Comparison of ENCODE assay signal across 11 cellular contexts in the genomic region with DNA sequence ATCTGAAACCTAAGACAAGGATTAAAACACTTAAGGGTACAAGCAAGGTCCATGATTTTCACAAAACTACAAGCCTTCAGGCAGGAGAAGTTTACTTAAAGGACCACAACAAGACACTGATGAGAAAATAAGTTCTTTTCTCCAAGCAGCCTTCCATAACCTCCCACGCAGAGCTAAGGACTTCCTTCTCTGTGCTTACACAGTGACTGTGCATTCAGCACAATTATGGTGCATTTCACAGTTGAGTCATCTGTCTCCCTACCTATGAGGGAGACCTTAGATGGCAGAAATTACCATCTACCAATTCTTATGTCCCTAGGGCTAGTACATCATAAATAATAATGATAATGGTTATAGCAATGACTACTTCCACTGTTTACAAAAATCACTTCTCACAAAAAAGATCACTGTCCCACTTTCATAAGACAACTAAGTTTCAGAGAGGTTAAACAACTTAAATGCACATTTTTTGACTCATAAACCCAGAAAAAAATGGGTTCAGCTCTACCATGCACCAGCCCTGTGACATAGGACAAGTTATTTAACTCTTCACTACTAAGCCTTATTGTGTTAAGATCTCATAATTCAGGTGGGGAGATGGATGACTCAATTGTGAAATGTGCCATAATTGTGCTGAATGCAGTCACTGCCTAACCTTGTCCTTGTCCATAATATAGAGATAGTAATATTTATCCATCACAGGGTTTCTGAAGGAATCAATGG. TPM values are rescaled to one million over a fixed set of nuclear protein-coding genes. Genes with fewer than 3 reads are reported as not detected.
DNase-seq lines count a peak whose midpoint lies in the region; ATAC-seq lines count a peak whose summit lies in the region.
"Had no signal": no experiment of that assay in that cellular context is flagged by ENCODE, and none has a peak within 500 bp of the region (broad histone marks: within the 10 kb centered on the region; RNA-seq: fewer than 3 reads in every experiment).

No MANE protein-coding gene starts in this region.

- no peak overlapping the region for H3K23ac ChIP-seq in neuronal stem cell (ENCODE audit: low read depth, low read length, poor library complexity)

- peaks cover 86% of the 10 kb centered on the region for H3K36me3 ChIP-seq in MG63
- peaks cover 14 to 61% of the 10 kb centered on the region in 2 donors for H3K36me3 ChIP-seq in neuronal stem cell (replicated peaks in 1 of 2; ENCODE audit: control insufficient read depth in 2 of 2, insufficient read depth in 2 of 2, low read length in 2 of 2)

- H3K18ac ChIP-seq in neuronal stem cell (ENCODE audit: low read length): no peak overlapping the region

- no peak overlapping the region for H3K4me2 ChIP-seq in neuronal stem cell (ENCODE audit: insufficient read depth, low read length, poor library complexity, severe bottlenecking)

- H3K4me3 ChIP-seq in MG63 (no peak overlapping the region), neuronal stem cell (ENCODE audit: low read length in 2 of 2) (no peak overlapping the region)
- H3K4me3 ChIP-seq: gastrocnemius medialis had no signal

- H3K9me3 ChIP-seq in MG63: peaks cover 3% of the 10 kb centered on the region
- H3K9me3 ChIP-seq in neuronal stem cell (replicated peaks in 1 of 2; ENCODE audit: control insufficient read depth in 2 of 2, insufficient read depth in 1 of 2, low read depth in 1 of 2, low read length in 2 of 2): peaks cover 0 to 2% of the 10 kb centered on the region in 2 donors
- H3K9me3 ChIP-seq: gastrocnemius medialis had no signal

- H2BK120ac ChIP-seq in neuronal stem cell (ENCODE audit: low read depth, low read length): no peak overlapping the region

- no peak overlapping the region for H3K27ac ChIP-seq in neuronal stem cell (replicated peaks; ENCODE audit: low read length)
- H3K27ac ChIP-seq: gastrocnemius medialis had no signal

- H3K14ac ChIP-seq in neuronal stem cell (ENCODE audit: low read length): no peak overlapping the region

- no peak overlapping the region for H3K9ac ChIP-seq in neuronal stem cell (ENCODE audit: low read depth, low read length, poor library complexity)

- no peak overlapping the region for H2BK5ac ChIP-seq in neuronal stem cell (ENCODE audit: low read length)

- peak; percentile 57 for ATAC-seq in GM19328 (IDR thresholded peaks at IDR 0.05; ENCODE audit: unreplicated experiment)
- no peak for ATAC-seq in HG03108 (IDR thresholded peaks at IDR 0.05; ENCODE audit: unreplicated experiment)
- ATAC-seq: gastrocnemius medialis had no signal

- H2BK12ac ChIP-seq in neuronal stem cell (ENCODE audit: low read length): no peak overlapping the region

- H3K4ac ChIP-seq in neuronal stem cell (ENCODE audit: low read length): no peak overlapping the region

- H3K4me1 ChIP-seq in neuronal stem cell (ENCODE audit: control insufficient read depth in 2 of 2, insufficient read depth in 1 of 2, low read depth in 1 of 2, low read length in 2 of 2): peaks cover 0 to 5% of the 10 kb centered on the region in 2 donors

- H4K91ac ChIP-seq in neuronal stem cell (ENCODE audit: low read depth, low read length, poor library complexity): no peak overlapping the region

- H2AK5ac ChIP-seq in neuronal stem cell (ENCODE audit: low read depth, low read length): no peak overlapping the region

- H3K27me3 ChIP-seq in MG63 (no peaks in the 10 kb centered on the region), neuronal stem cell (ENCODE audit: control insufficient read depth in 3 of 3, insufficient read depth in 3 of 3, low read depth in 1 of 3, low read length in 3 of 3) (no peaks in the 10 kb centered on the region)
- H3K27me3 ChIP-seq: gastrocnemius medialis had no signal

- H2AFZ ChIP-seq in neuronal stem cell (ENCODE audit: low read length): no peak overlapping the region

- H2BK15ac ChIP-seq in neuronal stem cell (ENCODE audit: low read length): no peak overlapping the region

- no CpG with 5 or more reads among the region's 1 CpG for WGBS in neuronal stem cell (ENCODE audit: extremely low coverage in 2 of 2, insufficient read length in 2 of 2, insufficient replicate concordance in 1 of 2), 2 donors

- H4K8ac ChIP-seq in neuronal stem cell (ENCODE audit: low read depth, low read length): no peak overlapping the region

- peaks cover 2% of the 10 kb centered on the region for H3K79me1 ChIP-seq in neuronal stem cell (ENCODE audit: low read depth, low read length)

- peak; percentile 66 for DNase-seq in CD1c-positive myeloid dendritic cell (ENCODE audit: extremely low spot score)
- peak; percentile 39 for DNase-seq in HPDE6-E6E7 (ENCODE audit: extremely low spot score)
- peak; percentile 44 for DNase-seq in fibroblast of peridontal ligament (ENCODE audit: extremely low read depth)
- no peak for DNase-seq in MG63
- no peak for DNase-seq in central memory CD4-positive, alpha-beta T cell
- DNase-seq in neuronal stem cell (ENCODE audit: low spot score): no peak
- DNase-seq: activated T-cell treated with anti-CD3 and anti-CD28 coated beads, Interleukin-2, amount 50 U/mL, for 72 hours; gastrocnemius medialis; SHP77 treated with DMSO at 0.1 percent for 48 hours had no signal

RNA-seq across cellular contexts. Expression of gene TARBP1, which starts 45.3 kb away (rescaled TPM):
- 21.5 and 43.9 TPM in 2 replicates for total RNA-seq in MG63 (2014; rRNA removed; shearing (Covaris generic); ENCODE audit: low replicate concordance)
- polyA plus RNA-seq in neuronal stem cell (2013, experiment 1 of 2): 20.2 TPM
- polyA plus RNA-seq in neuronal stem cell (2013, experiment 2 of 2): 19.1 TPM

Comparison
In these comparisons a context has a peak if more than half of its experiments do, and no peak if none do; other contexts are left out.
1. DNase-seq: peak in CD1c-positive myeloid dendritic cell (single experiment), HPDE6-E6E7 (single experiment) and fibroblast of peridontal ligament (single experiment); none in MG63 (single experiment), central memory CD4-positive, alpha-beta T cell (single experiment) and neuronal stem cell (single experiment).